Comparison of ENCODE assay signal across 8 cellular contexts in genomic region chr10:63720689-63721088, GRCh38.
DNase-seq lines count a peak whose midpoint lies in the region; ATAC-seq, FAIRE-seq and TF ChIP-seq lines count a peak whose summit lies in the region.

No MANE protein-coding gene starts in this region.

- H3K9me3 Mint-ChIP-seq in chondrocyte (ENCODE audit: low read depth) (no peaks in the 10 kb centered on the region), type B pancreatic cell (no peaks in the 10 kb centered on the region)

- H3K27me3 Mint-ChIP-seq in chondrocyte (ENCODE audit: low read depth) (no peaks in the 10 kb centered on the region), type B pancreatic cell (peaks cover 8% of the 10 kb centered on the region)

- peak overlapping the region; percentile 44 for H2AFZ ChIP-seq in ACC112 (ENCODE audit: low read length, unreplicated experiment)

- peak overlapping the region; percentile 38 for H3K27ac Mint-ChIP-seq in chondrocyte (ENCODE audit: unreplicated experiment)
- H3K27ac Mint-ChIP-seq in type B pancreatic cell: no peak overlapping the region

- FAIRE-seq in GM19239 (lab: Jason Lieb, UNC): peak; percentile 88

- no peaks in the 10 kb centered on the region for H3K36me3 ChIP-seq in ACC112 (ENCODE audit: insufficient read depth, low read length)

- no peaks in the 10 kb centered on the region for H3K36me3 Mint-ChIP-seq in chondrocyte (ENCODE audit: low read depth)
- no peaks in the 10 kb centered on the region for H3K36me3 Mint-ChIP-seq in type B pancreatic cell

- H3K27me3 ChIP-seq in ACC112 (ENCODE audit: insufficient read depth, low read length): no peaks in the 10 kb centered on the region

- H3K4me3 Mint-ChIP-seq in chondrocyte (ENCODE audit: unreplicated experiment) (no peak overlapping the region), type B pancreatic cell (no peak overlapping the region)

- no peak for DNase-seq in GM19239 (ENCODE audit: insufficient read length, low spot score)
- DNase-seq in chondrocyte (ENCODE audit: low spot score): no peak
- no peak for DNase-seq in type B pancreatic cell (ENCODE audit: extremely low spot score, unreplicated experiment)
- no peak for DNase-seq in NCI-H1417 treated with DMSO at 0.1 percent for 48 hours (lab: John Stamatoyannopoulos, UW)
- no peak for DNase-seq in midbrain (lab: John Stamatoyannopoulos, UW)
- no peak for DNase-seq in DMS114 treated with DMSO at 0.1 percent for 48 hours (lab: John Stamatoyannopoulos, UW; ENCODE audit: unreplicated experiment)

- ATAC-seq in HG03066 (IDR thresholded peaks at IDR 0.05; ENCODE audit: low read depth, unreplicated experiment): peak; percentile 66

- peaks cover 11% of the 10 kb centered on the region for H3K4me1 ChIP-seq in ACC112 (ENCODE audit: control insufficient read depth, insufficient read depth, low read length, unreplicated experiment)

- H3K4me1 Mint-ChIP-seq in chondrocyte (ENCODE audit: low read depth) (peaks cover 44% of the 10 kb centered on the region), type B pancreatic cell (ENCODE audit: unreplicated experiment) (peaks cover 25% of the 10 kb centered on the region)

- H3K79me2 ChIP-seq in ACC112 (ENCODE audit: control insufficient read depth, insufficient read depth, low read length, unreplicated experiment): no peaks in the 10 kb centered on the region

- H3K4me3 ChIP-seq in ACC112 (ENCODE audit: low read depth, low read length): no peak overlapping the region

- no peak overlapping the region for H3K27ac ChIP-seq in ACC112 (ENCODE audit: low read depth, low read length)

- no peak for TF ChIP-seq CTCF in chondrocyte (IDR thresholded peaks at IDR 0.05)
- no peak for TF ChIP-seq CTCF in type B pancreatic cell (conservative IDR thresholded peaks at IDR 0.05)
